Comparison of ENCODE assay signal across 10 cellular contexts in genomic region chr3:190205739-190206138, GRCh38.
DNase-seq lines count a peak whose midpoint lies in the region; ATAC-seq and TF ChIP-seq lines count a peak whose summit lies in the region.
"Had no signal": no experiment of that assay in that cellular context is flagged by ENCODE, and none has a peak within 500 bp of the region (broad histone marks: within the 10 kb centered on the region; RNA-seq: fewer than 3 reads in every experiment).

No MANE protein-coding gene starts in this region.

- peaks cover 1% of the 10 kb centered on the region for H3K4me1 Mint-ChIP-seq in mesothelial cell of epicardium
- H3K4me1 Mint-ChIP-seq: activated naive CD4-positive, alpha-beta T cell treated with anti-CD3 and anti-CD28 coated beads, Interleukin-2, amount 10 ng/mL, durations not matched to agents 7 days and 5 days had no signal

- no peaks in the 10 kb centered on the region for H3K27me3 Mint-ChIP-seq in mesothelial cell of epicardium (ENCODE audit: low read depth)

- intact Hi-C loops in posterior vena cava (cut with DNase I): no loop called here

- no peak overlapping the region for H3K27ac Mint-ChIP-seq in mesothelial cell of epicardium
- H3K27ac Mint-ChIP-seq: activated naive CD4-positive, alpha-beta T cell treated with anti-CD3 and anti-CD28 coated beads, Interleukin-2, amount 10 ng/mL, durations not matched to agents 7 days and 5 days had no signal

- no peaks in the 10 kb centered on the region for H3K36me3 Mint-ChIP-seq in mesothelial cell of epicardium
- H3K36me3 Mint-ChIP-seq: activated naive CD4-positive, alpha-beta T cell treated with anti-CD3 and anti-CD28 coated beads, Interleukin-2, amount 10 ng/mL, durations not matched to agents 7 days and 5 days had no signal

- H3K4me3 Mint-ChIP-seq in mesothelial cell of epicardium: no peak overlapping the region
- H3K4me3 Mint-ChIP-seq: activated naive CD4-positive, alpha-beta T cell treated with anti-CD3 and anti-CD28 coated beads, Interleukin-2, amount 10 ng/mL, durations not matched to agents 7 days and 5 days had no signal

- no peak for TF ChIP-seq CTCF in mesothelial cell of epicardium (IDR thresholded peaks at IDR 0.05; ENCODE audit: unreplicated experiment)

- peaks cover 4% of the 10 kb centered on the region for H3K9me3 Mint-ChIP-seq in mesothelial cell of epicardium
- H3K9me3 Mint-ChIP-seq: activated naive CD4-positive, alpha-beta T cell treated with anti-CD3 and anti-CD28 coated beads, Interleukin-2, amount 10 ng/mL, durations not matched to agents 7 days and 5 days had no signal

- DNase-seq in AG08396 (ENCODE audit: low spot score) (peak; percentile 28), amniotic epithelial cell (ENCODE audit: low read depth) (peak; percentile 70), DMS 273 treated with DMSO at 0.1 percent for 48 hours (lab: John Stamatoyannopoulos, UW) (no peak), posterior vena cava (ENCODE audit: low spot score) (no peak), mesothelial cell of epicardium (ENCODE audit: low spot score in 2 of 2, unreplicated experiment in 2 of 2) (no peak)
- DNase-seq: activated naive CD4-positive, alpha-beta T cell treated with anti-CD3 and anti-CD28 coated beads, Interleukin-2, amount 10 ng/mL, durations not matched to agents 7 days and 5 days; NCI-H2171 had no signal

- ATAC-seq in GM19324 (IDR thresholded peaks at IDR 0.05; ENCODE audit: low FRiP score, unreplicated experiment) (peak; percentile 46), HG03103 (IDR thresholded peaks at IDR 0.05; ENCODE audit: low read depth, unreplicated experiment) (peak; percentile 83), HG03280 (IDR thresholded peaks at IDR 0.05; ENCODE audit: unreplicated experiment) (no peak)

Comparison
In these comparisons a context has a peak if more than half of its experiments do, and no peak if none do; other contexts are left out.
1. DNase-seq: peak in AG08396 (single experiment) and amniotic epithelial cell (single experiment); none in DMS 273 treated with DMSO at 0.1 percent for 48 hours (single experiment), posterior vena cava (single experiment) and mesothelial cell of epicardium (0 of 2).